In genomic region chr9:125767349-125767748, GRCh38 we compare ENCODE assay signal across 28 cellular contexts.
DNase-seq lines count a peak whose midpoint lies in the region; ATAC-seq lines count a peak whose summit lies in the region.
"Had no signal": no experiment of that assay in that cellular context is flagged by ENCODE, and none has a peak within 500 bp of the region (broad histone marks: within the 10 kb centered on the region; RNA-seq: fewer than 3 reads in every experiment).

No MANE protein-coding gene starts in this region.

- no peaks in the 10 kb centered on the region for H3K36me3 Mint-ChIP-seq in memory B cell
- H3K36me3 Mint-ChIP-seq: activated CD4-positive, alpha-beta memory T cell treated with anti-CD3 and anti-CD28 coated beads for 36 hours; stimulated activated effector memory CD8-positive, alpha-beta T cell treated with anti-CD3 and anti-CD28 coated beads, Interleukin-12 subunit alpha, Interleukin-12 subunit beta, amount 100 ng/mL, for 72 hours had no signal

- ATAC-seq in GM18502 (IDR thresholded peaks at IDR 0.05; ENCODE audit: poor library complexity, unreplicated experiment) (peak; percentile 56), GM21529 (IDR thresholded peaks at IDR 0.05; ENCODE audit: unreplicated experiment) (peak; percentile 67), HG03139 (IDR thresholded peaks at IDR 0.05; ENCODE audit: unreplicated experiment) (peak; percentile 67), memory B cell (ENCODE audit: low read depth) (peak; percentile 43), HG02642 (IDR thresholded peaks at IDR 0.05; ENCODE audit: poor library complexity, unreplicated experiment) (no peak), GM18511 (IDR thresholded peaks at IDR 0.05; ENCODE audit: unreplicated experiment) (no peak), GM19463 (IDR thresholded peaks at IDR 0.05; ENCODE audit: unreplicated experiment) (no peak)
- ATAC-seq: activated T-cell treated with anti-CD3 and anti-CD28 coated beads, Interleukin-2, amount 50 U/mL, for 72 hours; Right ventricle myocardium inferior; SK-N-SH treated with all-trans-retinoic acid at 6 μM for 48 hours; stimulated activated effector memory CD8-positive, alpha-beta T cell treated with anti-CD3 and anti-CD28 coated beads, Interleukin-12 subunit alpha, Interleukin-12 subunit beta, amount 100 ng/mL, for 72 hours had no signal

- no peak for DNase-seq in memory B cell (ENCODE audit: low spot score in 2 of 2)
- DNase-seq: ACHN; activated CD4-positive, alpha-beta memory T cell treated with anti-CD3 and anti-CD28 coated beads for 36 hours; activated CD4-positive, alpha-beta T cell treated with anti-CD3 and anti-CD28 coated beads for 1 hour; activated naive CD4-positive, alpha-beta T cell treated with anti-CD3 and anti-CD28 coated beads for 36 hours; activated T-cell treated with anti-CD3 and anti-CD28 coated beads, Interleukin-2, amount 50 U/mL, for 72 hours; caudate nucleus; DMS 273 treated with DMSO at 0.1 percent for 48 hours; endodermal cell; glutamatergic neuron; HFFc6; IMR-90; NCI-H1105; NCI-H1930; NCI-H69; nephron progenitor cell; PC-9; stimulated activated CD4-positive, alpha-beta T cell treated with anti-CD3 and anti-CD28 coated beads, Interleukin-15, amount 100 ng/mL, for 24 hours had no signal

- H3K4me1 Mint-ChIP-seq in memory B cell: peaks cover 13% of the 10 kb centered on the region

- H3K27ac Mint-ChIP-seq in memory B cell: no peak overlapping the region
- H3K27ac Mint-ChIP-seq: activated CD4-positive, alpha-beta memory T cell treated with anti-CD3 and anti-CD28 coated beads for 36 hours; activated naive CD4-positive, alpha-beta T cell treated with anti-CD3 and anti-CD28 coated beads for 36 hours; activated T-cell treated with anti-CD3 and anti-CD28 coated beads, Interleukin-2, amount 50 U/mL, for 72 hours; endodermal cell; HFFc6; nephron progenitor cell; stimulated activated effector memory CD8-positive, alpha-beta T cell treated with anti-CD3 and anti-CD28 coated beads, Interleukin-12 subunit alpha, Interleukin-12 subunit beta, amount 100 ng/mL, for 72 hours; T-helper 1 cell treated with Interleukin-12 subunit alpha and Interleukin-12 subunit beta and Interleukin-4 antibody, amounts not matched to agents 30 μg/mL and 1 μg/mL, for 36 hours had no signal

- no peaks in the 10 kb centered on the region for H3K9me3 Mint-ChIP-seq in memory B cell
- H3K9me3 Mint-ChIP-seq: activated CD4-positive, alpha-beta memory T cell treated with anti-CD3 and anti-CD28 coated beads for 36 hours; activated naive CD4-positive, alpha-beta T cell treated with anti-CD3 and anti-CD28 coated beads for 36 hours; activated T-cell treated with anti-CD3 and anti-CD28 coated beads, Interleukin-2, amount 50 U/mL, for 72 hours; endodermal cell; HFFc6; nephron progenitor cell; stimulated activated effector memory CD8-positive, alpha-beta T cell treated with anti-CD3 and anti-CD28 coated beads, Interleukin-12 subunit alpha, Interleukin-12 subunit beta, amount 100 ng/mL, for 72 hours; T-helper 1 cell treated with Interleukin-12 subunit alpha and Interleukin-12 subunit beta and Interleukin-4 antibody, amounts not matched to agents 30 μg/mL and 1 μg/mL, for 36 hours had no signal

- no peaks in the 10 kb centered on the region for H3K27me3 Mint-ChIP-seq in memory B cell
- H3K27me3 Mint-ChIP-seq: activated CD4-positive, alpha-beta memory T cell treated with anti-CD3 and anti-CD28 coated beads for 36 hours had no signal

- H3K4me3 Mint-ChIP-seq in memory B cell: no peak overlapping the region
- H3K4me3 Mint-ChIP-seq: activated CD4-positive, alpha-beta memory T cell treated with anti-CD3 and anti-CD28 coated beads for 36 hours; activated naive CD4-positive, alpha-beta T cell treated with anti-CD3 and anti-CD28 coated beads for 36 hours; activated T-cell treated with anti-CD3 and anti-CD28 coated beads, Interleukin-2, amount 50 U/mL, for 72 hours; endodermal cell; HFFc6; nephron progenitor cell; stimulated activated effector memory CD8-positive, alpha-beta T cell treated with anti-CD3 and anti-CD28 coated beads, Interleukin-12 subunit alpha, Interleukin-12 subunit beta, amount 100 ng/mL, for 72 hours; T-helper 1 cell treated with Interleukin-12 subunit alpha and Interleukin-12 subunit beta and Interleukin-4 antibody, amounts not matched to agents 30 μg/mL and 1 μg/mL, for 36 hours had no signal

Comparison
In these comparisons a context has a peak if more than half of its experiments do, and no peak if none do; other contexts are left out.
1. ATAC-seq: peak in GM18502 (single experiment), GM21529 (single experiment), HG03139 (single experiment) and memory B cell (single experiment); none in HG02642 (single experiment), GM18511 (single experiment) and GM19463 (single experiment).